Comparison of ENCODE assay signal across 27 cellular contexts in genomic region chr15:88300861-88301260, GRCh38. TPM values are rescaled to one million over a fixed set of nuclear protein-coding genes. Genes with fewer than 3 reads are reported as not detected.
"Had no signal": no experiment of that assay in that cellular context is flagged by ENCODE, and none has a peak within 500 bp of the region (broad histone marks: within the 10 kb centered on the region; RNA-seq: fewer than 3 reads in every experiment).

No MANE protein-coding gene starts in this region.

- FAIRE-seq: small intestine had no signal

- H3K27me3 ChIP-seq: neutrophil, ovary, right lobe of liver, testis, transverse colon, upper lobe of right lung, uterus had no signal

- H3K4me3 ChIP-seq: ovary, psoas muscle, right lobe of liver, sigmoid colon, suprapubic skin, testis, tibial artery, transverse colon, upper lobe of right lung, uterus had no signal

- H3K9me3 ChIP-seq: neutrophil, ovary, psoas muscle, right lobe of liver, sigmoid colon, suprapubic skin, testis, tibial artery, transverse colon, upper lobe of right lung, uterus had no signal

- H3K36me3 ChIP-seq: neutrophil, ovary, right lobe of liver, sigmoid colon, suprapubic skin, tibial artery, transverse colon, upper lobe of right lung, uterus had no signal

- H3K9ac ChIP-seq: parathyroid adenoma had no signal

- DNase-seq: naive thymus-derived CD8-positive, alpha-beta T cell; nephron progenitor cell; nucleus accumbens; ovary; psoas muscle; right cardiac atrium; right lobe of liver; sigmoid colon; small intestine; stimulated activated CD4-positive, alpha-beta T cell treated with anti-CD3 and anti-CD28 coated beads, Interleukin-15, amount 100 ng/mL, for 24 hours; stimulated activated CD4-positive, alpha-beta T cell treated with anti-CD3 and anti-CD28 coated beads, Interleukin-2, amount 100 ng/mL, for 24 hours; stimulated activated CD4-positive, alpha-beta T cell treated with anti-CD3 and anti-CD28 coated beads, Interleukin-2, amount 100 ng/mL, for 48 hours; stimulated activated CD4-positive, alpha-beta T cell treated with anti-CD3 and anti-CD28 coated beads, Interleukin-4, amount 100 ng/mL, for 24 hours; stimulated activated naive CD4-positive, alpha-beta T cell; stimulated activated naive CD8-positive, alpha-beta T cell treated with anti-CD3 and anti-CD28 coated beads, Interleukin-15, amount 100 ng/mL, for 72 hours; stimulated activated naive CD8-positive, alpha-beta T cell treated with anti-CD3 and anti-CD28 coated beads, Interleukin-15, Interleukin-2, amounts not matched to agents 100 U/mL and 50 U/mL, for 24 hours; testis; tibial artery; transverse colon; upper lobe of right lung; uterus had no signal

- ATAC-seq: naive thymus-derived CD8-positive, alpha-beta T cell; natural killer cell treated with Interleukin-12 subunit alpha and Interleukin-12 subunit beta and Interleukin-15 and Interleukin-18, amount 100 ng/mL, for 72 hours; psoas muscle; right cardiac atrium; right lobe of liver; stimulated activated effector memory CD8-positive, alpha-beta T cell treated with anti-CD3 and anti-CD28 coated beads, Interleukin-12 subunit alpha, Interleukin-12 subunit beta, amount 100 ng/mL, for 72 hours; stimulated activated naive CD8-positive, alpha-beta T cell treated with anti-CD3 and anti-CD28 coated beads, Interleukin-15, amount 100 ng/mL, for 72 hours; stimulated activated naive CD8-positive, alpha-beta T cell treated with anti-CD3 and anti-CD28 coated beads, Interleukin-15, Interleukin-2, amounts not matched to agents 100 U/mL and 50 U/mL, for 24 hours; upper lobe of right lung had no signal

- H3K27ac ChIP-seq: neutrophil, ovary, parathyroid adenoma, psoas muscle, right lobe of liver, sigmoid colon, suprapubic skin, testis, tibial artery, transverse colon, upper lobe of right lung, uterus had no signal

- H3K4me1 ChIP-seq: parathyroid adenoma, psoas muscle, right lobe of liver, sigmoid colon, suprapubic skin, testis, tibial artery, transverse colon, upper lobe of right lung, uterus had no signal

RNA-seq across cellular contexts. Expression of gene NTRK3, which starts 44.3 kb away (rescaled TPM):
- total RNA-seq: naive thymus-derived CD8-positive, alpha-beta T cell; progenitor cell of endocrine pancreas had no signal
- polyA plus RNA-seq: naive thymus-derived CD8-positive, alpha-beta T cell had no signal
